ENCODE assay signal across 26 cellular contexts in the genomic region with DNA sequence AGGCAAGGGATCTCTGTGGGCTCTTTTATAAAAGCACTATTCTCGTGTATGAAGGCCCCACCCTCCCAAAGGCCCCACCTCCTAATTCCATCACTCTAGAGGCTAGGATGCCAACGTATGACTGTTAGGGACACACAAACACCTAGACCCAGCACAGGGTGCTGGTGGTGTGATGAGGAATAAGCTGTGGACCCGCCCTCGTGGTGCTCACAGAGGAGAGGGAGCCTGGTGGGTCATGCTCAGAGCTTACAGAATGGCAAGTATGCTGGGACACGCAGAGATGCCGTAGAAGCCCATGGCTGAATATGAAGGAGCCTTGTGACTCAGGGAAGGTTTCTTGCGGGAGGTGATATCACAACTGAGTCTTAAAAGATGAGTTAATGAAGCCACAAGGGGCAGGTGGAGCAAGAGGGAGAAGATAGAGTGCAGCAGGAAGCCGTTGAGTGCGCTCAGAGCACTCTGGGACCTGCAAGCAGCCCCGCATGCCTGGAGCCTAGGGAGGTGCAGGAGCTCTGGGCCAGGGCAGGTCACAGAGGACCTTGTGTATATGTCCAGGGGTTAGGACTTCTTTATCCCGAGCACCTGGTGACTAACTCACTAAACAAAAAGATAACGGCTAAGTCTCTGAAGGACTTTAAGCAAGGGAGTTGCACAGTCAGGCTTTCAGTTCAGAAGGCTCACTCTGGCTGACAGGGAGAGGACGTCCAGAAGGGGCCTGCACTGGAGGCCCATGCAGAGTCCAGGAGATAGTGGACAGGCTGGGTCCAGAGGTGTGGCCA.
DNase-seq lines count a peak whose midpoint lies in the region; ATAC-seq, FAIRE-seq and TF ChIP-seq lines count a peak whose summit lies in the region.
"Had no signal": no experiment of that assay in that cellular context is flagged by ENCODE, and none has a peak within 500 bp of the region (broad histone marks: within the 10 kb centered on the region; RNA-seq: fewer than 3 reads in every experiment).

No MANE protein-coding gene starts in this region.

- H3K27ac ChIP-seq in BLaER1 treated with 17β-estradiol and CSF1 and Interleukin-3, amounts not matched to agents 10 nM and 100 nM: no peak overlapping the region
- H3K27ac ChIP-seq in dorsolateral prefrontal cortex (peak overlapping the region in 58 of 59 donors; percentile 80 to 99 (median 96)), small intestine (ENCODE audit: low read depth in 1 of 2, low read length in 1 of 2) (no peak overlapping the region), coronary artery (no peak overlapping the region)

- H3K4me1 Mint-ChIP-seq in mesothelial cell of epicardium: peaks cover 4% of the 10 kb centered on the region
- peaks cover 14% of the 10 kb centered on the region for H3K4me1 Mint-ChIP-seq in type B pancreatic cell (ENCODE audit: unreplicated experiment)
- H3K4me1 Mint-ChIP-seq: B cell, IgD-negative memory B cell had no signal

- H3K9me3 Mint-ChIP-seq in mesothelial cell of epicardium (peaks cover 4% of the 10 kb centered on the region), type B pancreatic cell (no peaks in the 10 kb centered on the region)
- H3K9me3 Mint-ChIP-seq: CD4-positive, alpha-beta T cell had no signal

- peak overlapping the region; percentile 38 for H3K27ac Mint-ChIP-seq in mesothelial cell of epicardium
- H3K27ac Mint-ChIP-seq in type B pancreatic cell: no peak overlapping the region
- H3K27ac Mint-ChIP-seq: B cell; CD4-positive, alpha-beta T cell; H9; IgD-negative memory B cell had no signal

- FAIRE-seq in small intestine (lab: Jason Lieb, UNC): no peak
- FAIRE-seq: GM12891, HTR-8/SVneo had no signal

- no peaks in the 10 kb centered on the region for H3K36me3 ChIP-seq in BLaER1 treated with 17β-estradiol and CSF1 and Interleukin-3, amounts not matched to agents 10 nM and 100 nM
- H3K36me3 ChIP-seq in small intestine (ENCODE audit: control insufficient read depth in 2 of 2, insufficient read depth in 2 of 2, low read length in 2 of 2): no peaks in the 10 kb centered on the region
- H3K36me3 ChIP-seq: MG63 had no signal

- H3K4me3 Mint-ChIP-seq in mesothelial cell of epicardium (no peak overlapping the region), type B pancreatic cell (no peak overlapping the region)
- H3K4me3 Mint-ChIP-seq: B cell; CD4-positive, alpha-beta T cell; H9 had no signal

- H3K9me3 ChIP-seq in BLaER1 treated with 17β-estradiol and CSF1 and Interleukin-3, amounts not matched to agents 10 nM and 100 nM (replicated peaks in 1 of 11): no peaks in the 10 kb centered on the region
- no peaks in the 10 kb centered on the region for H3K9me3 ChIP-seq in small intestine (ENCODE audit: control insufficient read depth, low read depth)
- H3K9me3 ChIP-seq: MG63 had no signal

- intact Hi-C loops in dorsolateral prefrontal cortex (cut with DNase I): loop anchor here (1.0 to 5.0 kb wide), 3 partner anchors 35 to 112 kb away; no protein-coding TSS in a partner anchor

- H3K27me3 ChIP-seq in BLaER1 treated with 17β-estradiol and CSF1 and Interleukin-3, amounts not matched to agents 10 nM and 100 nM: no peaks in the 10 kb centered on the region
- H3K27me3 ChIP-seq in dorsolateral prefrontal cortex (no peaks in the 10 kb centered on the region), small intestine (ENCODE audit: control insufficient read depth in 2 of 2, insufficient read depth in 2 of 2, low read length in 2 of 2) (no peaks in the 10 kb centered on the region)
- H3K27me3 ChIP-seq: MG63 had no signal

- 69 to 83% (median 70%) methylated on average over 13 of the region's 13 CpGs for WGBS in small intestine, 3 donors

- no peak overlapping the region for H3K9ac ChIP-seq in BLaER1 treated with 17β-estradiol and CSF1 and Interleukin-3, amounts not matched to agents 10 nM and 100 nM

- peaks cover 0 to 46% (median 33%) of the 10 kb centered on the region in 10 experiments; a peak in 17 of 20 replicates for H3K4me1 ChIP-seq in BLaER1 treated with 17β-estradiol and CSF1 and Interleukin-3, amounts not matched to agents 10 nM and 100 nM
- peaks cover 0 to 6% of the 10 kb centered on the region in 2 donors for H3K4me1 ChIP-seq in small intestine (ENCODE audit: control insufficient read depth in 2 of 2, insufficient read depth in 1 of 2, low read depth in 1 of 2, low read length in 1 of 2)

- no peak overlapping the region for H3K4me3 ChIP-seq in BLaER1 treated with 17β-estradiol and CSF1 and Interleukin-3, amounts not matched to agents 10 nM and 100 nM
- H3K4me3 ChIP-seq in dorsolateral prefrontal cortex (peak overlapping the region in 37 of 59 donors; percentile 5 to 59 (median 36)), small intestine (ENCODE audit: low read depth in 1 of 2, low read length in 2 of 2) (no peak overlapping the region), coronary artery (no peak overlapping the region)
- H3K4me3 ChIP-seq: MG63 had no signal

- ATAC-seq in GM19463 (IDR thresholded peaks at IDR 0.05; ENCODE audit: unreplicated experiment) (no peak), esophagus mucosa (no peak)
- ATAC-seq: PC-3 had no signal

- no peak for TF ChIP-seq CTCF in dorsolateral prefrontal cortex (IDR thresholded peaks at IDR 0.05 in 54 of 56, conservative IDR thresholded peaks at IDR 0.05 in 2 of 56; ENCODE audit: low read depth in 1 of 56, partially characterized antibody in 56 of 56)
- TF ChIP-seq CTCF in mesothelial cell of epicardium (IDR thresholded peaks at IDR 0.05; ENCODE audit: unreplicated experiment): no peak
- TF ChIP-seq CTCF in coronary artery (IDR thresholded peaks at IDR 0.05): no peak
- TF ChIP-seq CTCF in type B pancreatic cell (conservative IDR thresholded peaks at IDR 0.05): no peak

- DNase-seq in dorsolateral prefrontal cortex (no peak), mesothelial cell of epicardium (ENCODE audit: low spot score in 2 of 2, unreplicated experiment in 2 of 2) (no peak), small intestine (peak; percentile 65), coronary artery (ENCODE audit: low spot score) (no peak), type B pancreatic cell (ENCODE audit: extremely low spot score, unreplicated experiment) (no peak)
- DNase-seq: 8988T; CD4-positive, alpha-beta T cell; EL; H9; Karpas-422; MG63; NCI-H1048; NCI-H1436; NCI-H2029; NCI-H2171; NCI-H526; PC-3; RPMI8226; SIG-M5 had no signal

- H3K27me3 Mint-ChIP-seq in mesothelial cell of epicardium (ENCODE audit: low read depth): peaks cover 5% of the 10 kb centered on the region
- peaks cover 25% of the 10 kb centered on the region for H3K27me3 Mint-ChIP-seq in type B pancreatic cell

- peaks cover 0 to 6% (median 0%) of the 10 kb centered on the region in 11 experiments; a peak in 3 of 22 replicates for H4K20me1 ChIP-seq in BLaER1 treated with 17β-estradiol and CSF1 and Interleukin-3, amounts not matched to agents 10 nM and 100 nM

- H3K36me3 Mint-ChIP-seq in mesothelial cell of epicardium: no peaks in the 10 kb centered on the region
- no peaks in the 10 kb centered on the region for H3K36me3 Mint-ChIP-seq in type B pancreatic cell
- H3K36me3 Mint-ChIP-seq: IgD-negative memory B cell had no signal

- peak overlapping the region in 9 of 11 experiments; percentile 34 to 88 (median 74); a peak in 18 of 22 replicates for H3K4me2 ChIP-seq in BLaER1 treated with 17β-estradiol and CSF1 and Interleukin-3, amounts not matched to agents 10 nM and 100 nM

Comparison
In these comparisons a context has a peak if more than half of its experiments do, and no peak if none do; other contexts are left out.
1. H3K27ac ChIP-seq: peak in dorsolateral prefrontal cortex (58 of 59); none in BLaER1 treated with 17β-estradiol and CSF1 and Interleukin-3, amounts not matched to agents 10 nM and 100 nM (0 of 11), small intestine (0 of 2) and coronary artery (0 of 2).
2. H3K4me3 ChIP-seq: peak in dorsolateral prefrontal cortex (37 of 59); none in BLaER1 treated with 17β-estradiol and CSF1 and Interleukin-3, amounts not matched to agents 10 nM and 100 nM (0 of 10), small intestine (0 of 2) and coronary artery (single experiment).